ENCODE assay signal across 13 cellular contexts in the genomic region with DNA sequence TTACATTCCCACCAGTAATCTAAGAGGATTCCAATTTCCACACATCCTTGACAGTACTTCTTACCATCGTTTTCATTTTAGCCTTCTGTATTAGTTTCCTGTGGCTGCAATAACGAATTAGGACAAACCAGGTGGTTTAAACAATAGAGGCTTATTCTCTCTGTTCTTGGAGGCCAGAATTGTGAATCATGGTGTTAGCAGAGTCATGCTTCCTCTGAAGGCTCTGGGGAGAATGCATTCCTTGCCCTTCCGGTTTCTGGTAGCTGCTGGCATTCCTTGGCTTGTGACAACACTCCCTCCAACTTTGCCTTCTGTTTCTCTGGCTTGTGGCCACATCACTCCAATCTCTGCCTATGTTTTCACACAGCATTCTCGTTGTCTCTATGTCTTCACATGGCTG. TPM values are rescaled to one million over a fixed set of nuclear protein-coding genes. Genes with fewer than 3 reads are reported as not detected.
DNase-seq lines count a peak whose midpoint lies in the region; ATAC-seq, FAIRE-seq and TF ChIP-seq lines count a peak whose summit lies in the region.
"Had no signal": no experiment of that assay in that cellular context is flagged by ENCODE, and none has a peak within 500 bp of the region (broad histone marks: within the 10 kb centered on the region; RNA-seq: fewer than 3 reads in every experiment).

No MANE protein-coding gene starts in this region.

- intact Hi-C loops in activated CD4-positive, alpha-beta T cell treated with anti-CD3 and anti-CD28 coated beads for 36 hours (cut with DNase I, micrococcal nuclease), result no loop called here

- peaks cover 17% of the 10 kb centered on the region for H3K36me3 Mint-ChIP-seq in activated CD4-positive, alpha-beta T cell treated with anti-CD3 and anti-CD28 coated beads for 36 hours (ENCODE audit: low read depth)
- H3K36me3 Mint-ChIP-seq in stimulated activated effector memory CD8-positive, alpha-beta T cell treated with anti-CD3 and anti-CD28 coated beads, Interleukin-12 subunit alpha, Interleukin-12 subunit beta, amount 100 ng/mL, for 72 hours, result peaks cover 31% of the 10 kb centered on the region
- peaks cover 43% of the 10 kb centered on the region for H3K36me3 Mint-ChIP-seq in T-cell

- no peak for DNase-seq in activated CD4-positive, alpha-beta T cell treated with anti-CD3 and anti-CD28 coated beads for 36 hours
- no peak for DNase-seq in activated CD4-positive, alpha-beta T cell treated with anti-CD3 and anti-CD28 coated beads for 4 hours
- peak; percentile 37 for DNase-seq in SK-MEL-5 (ENCODE audit: low read depth, low spot score)
- peak; percentile 61 for DNase-seq in fibroblast of gingiva (ENCODE audit: low read depth)
- DNase-seq in stimulated activated effector memory CD8-positive, alpha-beta T cell treated with anti-CD3 and anti-CD28 coated beads, Interleukin-12 subunit alpha, Interleukin-12 subunit beta, amount 100 ng/mL, for 72 hours (ENCODE audit: low spot score in 2 of 2), result no peak
- no peak for DNase-seq in D721Med (ENCODE audit: insufficient read length, low spot score)
- DNase-seq in T-cell, result no peak
- DNase-seq in effector CD8-positive, alpha-beta T cell (lab: John Stamatoyannopoulos, UW), result no peak
- DNase-seq: activated CD4-positive, CD25-positive, alpha-beta regulatory T cell; activated effector memory CD4-positive, alpha-beta T cell treated with Interleukin-2 at 50 U/mL for 16 hours; NCI-H2107 had no signal

- no peaks in the 10 kb centered on the region for H3K9me3 Mint-ChIP-seq in activated CD4-positive, alpha-beta T cell treated with anti-CD3 and anti-CD28 coated beads for 36 hours (ENCODE audit: low read depth)
- H3K9me3 Mint-ChIP-seq in stimulated activated effector memory CD8-positive, alpha-beta T cell treated with anti-CD3 and anti-CD28 coated beads, Interleukin-12 subunit alpha, Interleukin-12 subunit beta, amount 100 ng/mL, for 72 hours, result no peaks in the 10 kb centered on the region
- no peaks in the 10 kb centered on the region for H3K9me3 Mint-ChIP-seq in T-cell
- H3K9me3 Mint-ChIP-seq: dendritic cell treated with granulocyte-macrophage colony-stimulating factor and Interleukin-4, amounts not matched to agents 40 ng/mL and 50 ng/mL, for 4 days had no signal

- no peak for TF ChIP-seq CTCF in D721Med (IDR thresholded peaks at IDR 0.05; ENCODE audit: insufficient read depth, missing control alignments)

- no peaks in the 10 kb centered on the region for H3K27me3 Mint-ChIP-seq in activated CD4-positive, alpha-beta T cell treated with anti-CD3 and anti-CD28 coated beads for 36 hours
- no peaks in the 10 kb centered on the region for H3K27me3 Mint-ChIP-seq in T-cell
- H3K27me3 Mint-ChIP-seq: dendritic cell treated with granulocyte-macrophage colony-stimulating factor and Interleukin-4, amounts not matched to agents 40 ng/mL and 50 ng/mL, for 4 days had no signal

- no peak overlapping the region for H3K4me3 Mint-ChIP-seq in activated CD4-positive, alpha-beta T cell treated with anti-CD3 and anti-CD28 coated beads for 36 hours
- H3K4me3 Mint-ChIP-seq in stimulated activated effector memory CD8-positive, alpha-beta T cell treated with anti-CD3 and anti-CD28 coated beads, Interleukin-12 subunit alpha, Interleukin-12 subunit beta, amount 100 ng/mL, for 72 hours, result no peak overlapping the region
- no peak overlapping the region for H3K4me3 Mint-ChIP-seq in T-cell
- H3K4me3 Mint-ChIP-seq: dendritic cell treated with granulocyte-macrophage colony-stimulating factor and Interleukin-4, amounts not matched to agents 40 ng/mL and 50 ng/mL, for 4 days had no signal

- POLR2A ChIA-PET in activated CD4-positive, alpha-beta T cell treated with anti-CD3 and anti-CD28 coated beads for 36 hours (lab: Charles Lee), result no interaction called here
- POLR2A ChIA-PET in T-cell (lab: Charles Lee), result no interaction called here

- no peak for FAIRE-seq in D721Med (lab: Jason Lieb, UNC)
- FAIRE-seq: A204.1 had no signal

- peak overlapping the region; percentile 26 for H3K27ac Mint-ChIP-seq in activated CD4-positive, alpha-beta T cell treated with anti-CD3 and anti-CD28 coated beads for 36 hours
- H3K27ac Mint-ChIP-seq in stimulated activated effector memory CD8-positive, alpha-beta T cell treated with anti-CD3 and anti-CD28 coated beads, Interleukin-12 subunit alpha, Interleukin-12 subunit beta, amount 100 ng/mL, for 72 hours, result peak overlapping the region; percentile 18
- H3K27ac Mint-ChIP-seq in T-cell, result no peak overlapping the region
- H3K27ac Mint-ChIP-seq: dendritic cell treated with granulocyte-macrophage colony-stimulating factor and Interleukin-4, amounts not matched to agents 40 ng/mL and 50 ng/mL, for 4 days had no signal

- peaks cover 2% of the 10 kb centered on the region for H3K4me1 Mint-ChIP-seq in activated CD4-positive, alpha-beta T cell treated with anti-CD3 and anti-CD28 coated beads for 36 hours
- H3K4me1 Mint-ChIP-seq in stimulated activated effector memory CD8-positive, alpha-beta T cell treated with anti-CD3 and anti-CD28 coated beads, Interleukin-12 subunit alpha, Interleukin-12 subunit beta, amount 100 ng/mL, for 72 hours, result peaks cover 14% of the 10 kb centered on the region
- H3K4me1 Mint-ChIP-seq in T-cell, result peaks cover 2 to 16% (median 15%) of the 10 kb centered on the region in 3 donors

- CTCF ChIA-PET in activated CD4-positive, alpha-beta T cell treated with anti-CD3 and anti-CD28 coated beads for 36 hours (lab: Charles Lee), result interaction anchor here (0.6 to 1.4 kb wide), 3 partner anchors 18 to 123 kb away, joined by 3 read pairs; no protein-coding TSS in a partner anchor
- CTCF ChIA-PET in T-cell (lab: Charles Lee), result interaction anchor here (0.5 to 1.4 kb wide), 3 partner anchors 23 to 376 kb away, joined by 3 to 9 read pairs (median 4); no protein-coding TSS in a partner anchor

- no peak for ATAC-seq in activated CD4-positive, alpha-beta T cell treated with anti-CD3 and anti-CD28 coated beads for 36 hours
- no peak for ATAC-seq in stimulated activated effector memory CD8-positive, alpha-beta T cell treated with anti-CD3 and anti-CD28 coated beads, Interleukin-12 subunit alpha, Interleukin-12 subunit beta, amount 100 ng/mL, for 72 hours
- no peak for ATAC-seq in T-cell (replicated peaks in 1 of 4)

- in situ Hi-C loops in SK-MEL-5 (cut with HindIII; ENCODE audit: low pct_unique_long_range_greater_than_20kb, low sequenced_read_pairs), result no loop called here

RNA-seq across cellular contexts. Expression of a gene that starts 23.5 kb away (rescaled TPM):
- total RNA-seq in activated CD4-positive, alpha-beta T cell treated with anti-CD3 and anti-CD28 coated beads for 36 hours, result 1 to 10 TPM; 8.9 to 9.7 TPM
- 1.2 and 1.5 TPM in 2 replicates for total RNA-seq in SK-MEL-5 (2014; rRNA removed; shearing (Covaris generic))
- 0.90 and 1.1 TPM in 2 replicates for polyA plus RNA-seq in SK-MEL-5 (2015; cell fraction: cytosol; rRNA removed)
- polyA plus RNA-seq in SK-MEL-5 (2015; cell fraction: nucleus; rRNA removed), result 0.83 and 1.3 TPM in 2 replicates
- total RNA-seq in T-cell, result 10 to 100 TPM; 14.0 to 27.1 (median 19.3) TPM

RNA-seq across cellular contexts. Expression of a gene that starts 49.7 kb away (rescaled TPM):
- total RNA-seq in activated CD4-positive, alpha-beta T cell treated with anti-CD3 and anti-CD28 coated beads for 36 hours, result 10 to 100 TPM; 16.1 to 19.5 TPM
- 0.43 and 1.9 TPM in 2 replicates for total RNA-seq in SK-MEL-5 (2014; rRNA removed; shearing (Covaris generic))
- polyA plus RNA-seq in SK-MEL-5 (2015; cell fraction: cytosol; rRNA removed), result 1.2 and 1.6 TPM in 2 replicates
- 0.30 TPM in 1 of 2 replicates, not detected in the other for polyA plus RNA-seq in SK-MEL-5 (2015; cell fraction: nucleus; rRNA removed)
- 10 to 100 TPM; 19.1 to 41.8 (median 33.5) TPM for total RNA-seq in T-cell

RNA-seq across cellular contexts. Expression of a gene that starts 49.9 kb away (rescaled TPM):
- 10 to 100 TPM; 14.4 to 18.9 TPM for total RNA-seq in activated CD4-positive, alpha-beta T cell treated with anti-CD3 and anti-CD28 coated beads for 36 hours
- 25.3 and 26.4 TPM in 2 replicates for total RNA-seq in SK-MEL-5 (2014; rRNA removed; shearing (Covaris generic))
- polyA plus RNA-seq in SK-MEL-5 (2015; cell fraction: cytosol; rRNA removed), result 10.1 and 11.7 TPM in 2 replicates
- 8.9 and 12.8 TPM in 2 replicates for polyA plus RNA-seq in SK-MEL-5 (2015; cell fraction: nucleus; rRNA removed)
- 10 to 100 TPM; 14.8 to 28.3 (median 16.8) TPM for total RNA-seq in T-cell

Comparison
In these comparisons a context has a peak if more than half of its experiments do, and no peak if none do; other contexts are left out.
1. DNase-seq: peak in SK-MEL-5 (single experiment) and fibroblast of gingiva (single experiment); none in activated CD4-positive, alpha-beta T cell treated with anti-CD3 and anti-CD28 coated beads for 36 hours (single experiment), activated CD4-positive, alpha-beta T cell treated with anti-CD3 and anti-CD28 coated beads for 4 hours (0 of 2), stimulated activated effector memory CD8-positive, alpha-beta T cell treated with anti-CD3 and anti-CD28 coated beads, Interleukin-12 subunit alpha, Interleukin-12 subunit beta, amount 100 ng/mL, for 72 hours (0 of 2), D721Med (single experiment), T-cell (0 of 34) and effector CD8-positive, alpha-beta T cell (single experiment).
2. H3K27ac Mint-ChIP-seq: peak in activated CD4-positive, alpha-beta T cell treated with anti-CD3 and anti-CD28 coated beads for 36 hours (single experiment) and stimulated activated effector memory CD8-positive, alpha-beta T cell treated with anti-CD3 and anti-CD28 coated beads, Interleukin-12 subunit alpha, Interleukin-12 subunit beta, amount 100 ng/mL, for 72 hours (single experiment); none in T-cell (0 of 2).